ENCODE assay signal across 9 cellular contexts in genomic region chr20:38985603-38986170, GRCh38. TPM values are rescaled to one million over a fixed set of nuclear protein-coding genes. Genes with fewer than 3 reads are reported as not detected.
DNase-seq lines count a peak whose midpoint lies in the region; ATAC-seq, FAIRE-seq and TF ChIP-seq lines count a peak whose summit lies in the region.
"Had no signal": no experiment of that assay in that cellular context is flagged by ENCODE, and none has a peak within 500 bp of the region (broad histone marks: within the 10 kb centered on the region; RNA-seq: fewer than 3 reads in every experiment).

No MANE protein-coding gene starts in this region.

- intact Hi-C loops in transverse colon (cut with DNase I; ENCODE audit: low total_unique reads), result no loop called here

- no peak for ATAC-seq in HG03469 (IDR thresholded peaks at IDR 0.05; ENCODE audit: unreplicated experiment)
- no peak for ATAC-seq in GM21619 (IDR thresholded peaks at IDR 0.05; ENCODE audit: unreplicated experiment)

- TF ChIP-seq EP300 in transverse colon (IDR thresholded peaks at IDR 0.05; ENCODE audit: low read depth), result no peak

- peak; percentile 91 for DNase-seq in HCEC 1CT
- DNase-seq in astrocyte of the hippocampus (ENCODE audit: low read depth, low spot score), result peak; percentile 82
- DNase-seq in transverse colon, result no peak
- DNase-seq in 8988T, result no peak
- DNase-seq: stimulated activated naive CD4-positive, alpha-beta T cell treated with Interleukin-2 at 50 U/mL for 16 hours; T-helper 1 cell had no signal

- peaks cover 0 to 2% (median 0%) of the 10 kb centered on the region in 4 donors for H3K36me3 ChIP-seq in transverse colon

- FAIRE-seq in islet of Langerhans (lab: Jason Lieb, UNC), result peak; percentile 90

- H3K27ac ChIP-seq in transverse colon, result peak overlapping the region; percentile 51 to 73 (median 63)

- no peaks in the 10 kb centered on the region for H3K9me3 ChIP-seq in transverse colon

- WGBS in transverse colon (ENCODE audit: low coverage in 1 of 2), 2 donors, result 25 to 42% methylated on average over 1 of the region's 1 CpG

- peaks cover 19 to 60% (median 34%) of the 10 kb centered on the region in 4 donors for H3K4me1 ChIP-seq in transverse colon

- TF ChIP-seq CTCF in transverse colon (IDR thresholded peaks at IDR 0.05), result no peak

- H3K27me3 ChIP-seq in transverse colon, result no peaks in the 10 kb centered on the region

- TF ChIP-seq POLR2A in transverse colon (IDR thresholded peaks at IDR 0.05), result no peak

- in situ Hi-C loops in transverse colon (cut with MboI; ENCODE audit: low pct_ligation_motif_present in 1 of 4, low pct_unique_long_range_greater_than_20kb in 1 of 4, low sequenced_read_pairs in 3 of 4), result no loop called here

- H3K4me3 ChIP-seq in transverse colon, result no peak overlapping the region

RNA-seq across cellular contexts. Expression of gene DHX35, which starts 23.5 kb away (rescaled TPM):
- total RNA-seq in transverse colon, result 10 to 100 TPM; 15.5 to 75.9 (median 17.7) TPM

RNA-seq across cellular contexts. Expression of gene FAM83D, which starts 59.5 kb away (rescaled TPM):
- total RNA-seq in transverse colon, result 10 to 100 TPM in 3 of 4 donors, 1 to 10 TPM in 1; 7.2 to 42.3 (median 19.6) TPM

Comparison
In these comparisons a context has a peak if more than half of its experiments do, and no peak if none do; other contexts are left out.
1. DNase-seq: peak in HCEC 1CT (single experiment) and astrocyte of the hippocampus (single experiment); none in transverse colon (single experiment) and 8988T (single experiment).